ENCODE assay signal across 8 cellular contexts in genomic region chr16:4505356-4506153, GRCh38. TPM values are rescaled to one million over a fixed set of nuclear protein-coding genes. Genes with fewer than 3 reads are reported as not detected.
DNase-seq lines count a peak whose midpoint lies in the region; ATAC-seq and TF ChIP-seq lines count a peak whose summit lies in the region.

No MANE protein-coding gene starts in this region.

- H3K9ac ChIP-seq in mammary epithelial cell (ENCODE audit: insufficient read depth, low read length): no peak overlapping the region

- no peaks in the 10 kb centered on the region for H3K27me3 ChIP-seq in mammary epithelial cell (ENCODE audit: insufficient read depth, low read length)

- no peak overlapping the region for H2AFZ ChIP-seq in mammary epithelial cell (ENCODE audit: low read depth, low read length)

- peaks cover 21% of the 10 kb centered on the region for H3K4me1 Mint-ChIP-seq in endothelial cell (ENCODE audit: unreplicated experiment)

- TF ChIP-seq POLR2A in GM18526 (IDR thresholded peaks at IDR 0.05; ENCODE audit: extremely low read depth, insufficient read length): peak; percentile 13

- CTCF ChIA-PET in mammary epithelial cell (lab: Charles Lee; ENCODE audit: low non-redundant PET): no interaction called here

- no peak overlapping the region for H3K27ac ChIP-seq in mammary epithelial cell (ENCODE audit: insufficient read depth, low read depth, low read length)

- ATAC-seq in HG03135 (IDR thresholded peaks at IDR 0.05; ENCODE audit: unreplicated experiment): peak; percentile 88

- peaks cover 62% of the 10 kb centered on the region for H3K79me2 ChIP-seq in mammary epithelial cell (ENCODE audit: insufficient read depth, low read length)

- H3K27me3 Mint-ChIP-seq in endothelial cell (ENCODE audit: unreplicated experiment): peaks cover 3% of the 10 kb centered on the region

- H3K27ac Mint-ChIP-seq in endothelial cell (ENCODE audit: unreplicated experiment): no peak overlapping the region

- in situ Hi-C loops in mammary epithelial cell (cut with MboI; ENCODE audit: low sequenced_read_pairs in 2 of 2): no loop called here

- peak overlapping the region; percentile 7 for H3K4me3 Mint-ChIP-seq in endothelial cell (ENCODE audit: unreplicated experiment)

- dilution Hi-C loops in mammary epithelial cell (cut with HindIII; ENCODE audit: low sequenced_read_pairs): loop anchor here (5.0 to 10.0 kb wide), 2 partner anchors 67 to 249 kb away; no protein-coding TSS in a partner anchor

- WGBS in mammary epithelial cell (ENCODE audit: low coverage, missing lambda C conversion rate): 71% methylated on average over 13 of the region's 13 CpGs

- no peaks in the 10 kb centered on the region for H3K9me3 ChIP-seq in mammary epithelial cell (replicated peaks; ENCODE audit: insufficient read depth, low read length)

- H3K4me2 ChIP-seq in mammary epithelial cell (ENCODE audit: insufficient read depth, low read depth, low read length): no peak overlapping the region

- peaks cover 16% of the 10 kb centered on the region for H3K4me1 ChIP-seq in mammary epithelial cell (ENCODE audit: insufficient read depth, low read length)

- peak; percentile 65 for DNase-seq in activated CD4-positive, alpha-beta T cell treated with anti-CD3 and anti-CD28 coated beads for 1 hour
- DNase-seq in endothelial cell (ENCODE audit: low spot score) (no peak), mammary epithelial cell (no peak), iPS-NIHi7 (ENCODE audit: extremely low spot score) (no peak), inferior parietal cortex (ENCODE audit: extremely low spot score) (no peak)
- peak; percentile 31 to 62 for DNase-seq in stimulated activated CD8-positive, alpha-beta memory T cell treated with anti-CD3 and anti-CD28 coated beads, Interleukin-15, amount 100 ng/mL, for 4 hours (ENCODE audit: low read depth in 2 of 2)

- H3K36me3 ChIP-seq in mammary epithelial cell (ENCODE audit: insufficient read depth, low read length): peaks cover 5% of the 10 kb centered on the region

- TF ChIP-seq CTCF in endothelial cell (IDR thresholded peaks at IDR 0.05; ENCODE audit: unreplicated experiment) (no peak), mammary epithelial cell (conservative IDR thresholded peaks at IDR 0.05 in 1 of 2, IDR thresholded peaks at IDR 0.05 in 1 of 2; ENCODE audit: extremely low read depth in 1 of 2, insufficient read depth in 1 of 2, low read depth in 1 of 2, low read length in 2 of 2) (no peak)

- intact Hi-C loops in mammary epithelial cell (cut with micrococcal nuclease): loop anchor here (1.0 kb wide), 3 partner anchors 43 to 119 kb away; partner anchors contain the start of gene MGRN1

- H3K4me3 ChIP-seq in mammary epithelial cell (replicated peaks in 1 of 3; ENCODE audit: insufficient read depth in 1 of 3, low read depth in 2 of 3, low read length in 3 of 3): no peak overlapping the region

- no peaks in the 10 kb centered on the region for H4K20me1 ChIP-seq in mammary epithelial cell (ENCODE audit: insufficient read depth, low read length)

- H3K36me3 Mint-ChIP-seq in endothelial cell (ENCODE audit: low read depth, unreplicated experiment): peaks cover 34% of the 10 kb centered on the region

- no peaks in the 10 kb centered on the region for H3K9me3 Mint-ChIP-seq in endothelial cell (ENCODE audit: unreplicated experiment)

- no TSS peak for BruUV-seq in mammary epithelial cell (replicated peaks; lab: Mats Ljungman, UMichigan)

RNA-seq across cellular contexts. Expression of gene HMOX2, which starts 29.4 kb away (rescaled TPM):
- total RNA-seq in endothelial cell (ENCODE audit: unreplicated experiment): 225 TPM
- total RNA-seq in mammary epithelial cell: 10 to 100 TPM; 55.8 to 98.4 TPM
- 113 TPM for polyA plus RNA-seq in mammary epithelial cell
- polyA minus RNA-seq in mammary epithelial cell: 96.6 TPM

RNA-seq across cellular contexts. Expression of gene NMRAL1, which starts 31.1 kb away (rescaled TPM):
- total RNA-seq in endothelial cell (ENCODE audit: unreplicated experiment) (35.3 TPM), mammary epithelial cell (10 to 100 TPM; 55.7 to 62.8 TPM)
- 81.2 TPM for polyA plus RNA-seq in mammary epithelial cell
- polyA minus RNA-seq in mammary epithelial cell: 62.6 TPM

RNA-seq across cellular contexts. Expression of gene CDIP1, which starts 33.0 kb away (rescaled TPM):
- total RNA-seq in endothelial cell (ENCODE audit: unreplicated experiment) (25.6 TPM), mammary epithelial cell (10 to 100 TPM; 63.3 to 81.8 TPM)
- polyA plus RNA-seq in mammary epithelial cell: 56.7 TPM
- polyA minus RNA-seq in mammary epithelial cell: 82.2 TPM

RNA-seq across cellular contexts. Expression of gene C16orf96, which starts 50.6 kb away (rescaled TPM):
- total RNA-seq in endothelial cell (ENCODE audit: unreplicated experiment): 0.54 TPM
- under 1 TPM in 1 of 2 donors, not detected in 1; 0.17 TPM for total RNA-seq in mammary epithelial cell
- polyA plus RNA-seq in mammary epithelial cell: not detected
- polyA minus RNA-seq in mammary epithelial cell: not detected

Comparison
In these comparisons a context has a peak if more than half of its experiments do, and no peak if none do; other contexts are left out.
1. DNase-seq: peak in activated CD4-positive, alpha-beta T cell treated with anti-CD3 and anti-CD28 coated beads for 1 hour (single experiment) and stimulated activated CD8-positive, alpha-beta memory T cell treated with anti-CD3 and anti-CD28 coated beads, Interleukin-15, amount 100 ng/mL, for 4 hours (2 of 2); none in endothelial cell (single experiment), mammary epithelial cell (single experiment), iPS-NIHi7 (single experiment) and inferior parietal cortex (single experiment).